ENCODE assay signal across 29 cellular contexts in the genomic region with DNA sequence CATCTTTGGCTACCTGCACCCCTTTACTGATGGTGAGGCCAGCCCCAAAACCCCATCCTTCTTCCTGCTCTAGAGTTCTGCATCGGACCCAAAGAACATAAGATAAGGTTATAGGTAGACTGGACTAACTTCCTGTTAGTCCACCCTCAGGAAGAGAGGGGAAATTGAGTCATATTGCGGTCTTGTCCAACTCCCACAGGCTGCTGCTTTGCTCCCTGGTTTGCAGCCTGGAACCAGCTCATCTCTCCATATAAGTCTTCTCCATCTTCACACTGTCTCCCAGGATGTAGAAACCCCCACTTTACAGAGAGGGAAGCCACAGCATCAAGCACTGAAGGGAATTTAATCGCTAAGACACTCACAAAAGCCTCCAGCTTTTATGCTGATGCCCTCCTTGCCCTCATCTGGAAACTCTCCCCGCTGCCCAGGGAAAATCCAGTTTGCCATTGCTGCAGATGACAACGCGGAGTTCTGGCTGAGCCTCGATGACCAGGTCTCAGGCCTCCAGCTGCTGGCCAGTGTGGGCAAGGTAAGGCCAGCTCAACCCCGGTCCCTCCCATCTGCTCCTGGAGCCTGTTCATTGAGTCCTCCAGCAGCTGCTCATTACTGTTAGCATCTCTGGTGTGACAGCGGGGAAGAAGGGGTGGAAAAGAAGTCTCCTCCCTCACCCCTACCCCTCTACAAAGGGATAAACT.
"Had no signal": no experiment of that assay in that cellular context is flagged by ENCODE, and none has a peak within 500 bp of the region (broad histone marks: within the 10 kb centered on the region; RNA-seq: fewer than 3 reads in every experiment).

No MANE protein-coding gene starts in this region.

- H3K9me3 Mint-ChIP-seq: activated CD4-positive, alpha-beta T cell treated with anti-CD3 and anti-CD28 coated beads, Interleukin-2, amount 10 ng/mL, durations not matched to agents 7 days and 5 days; activated CD8-positive, alpha-beta T cell treated with anti-CD3 and anti-CD28 coated beads for 36 hours; effector memory CD8-positive, alpha-beta T cell; naive thymus-derived CD4-positive, alpha-beta T cell; neural crest cell; stimulated activated effector memory CD8-positive, alpha-beta T cell treated with anti-CD3 and anti-CD28 coated beads, Interleukin-12 subunit alpha, Interleukin-12 subunit beta, amount 100 ng/mL, for 72 hours; stimulated activated naive CD8-positive, alpha-beta T cell treated with anti-CD3 and anti-CD28 coated beads, Interleukin-15, amount 100 ng/mL, for 72 hours; T-helper 2 cell treated with Interferon-gamma antibody and Interleukin-4, amounts not matched to agents 5 μg/mL and 100 μg/mL, for 36 hours had no signal

- H3K36me3 Mint-ChIP-seq: activated CD8-positive, alpha-beta memory T cell treated with anti-CD3 and anti-CD28 coated beads, Interleukin-2, amount 10 ng/mL, durations not matched to agents 7 days and 5 days; stimulated activated effector memory CD8-positive, alpha-beta T cell treated with anti-CD3 and anti-CD28 coated beads, Interleukin-12 subunit alpha, Interleukin-12 subunit beta, amount 100 ng/mL, for 72 hours had no signal

- H3K36me3 ChIP-seq: brain microvascular endothelial cell, esophagus squamous epithelium, gastrocnemius medialis, ovary, WERI-Rb-1 had no signal

- ATAC-seq: activated CD8-positive, alpha-beta memory T cell treated with anti-CD3 and anti-CD28 coated beads, Interleukin-2, amount 10 ng/mL, durations not matched to agents 7 days and 5 days; activated CD8-positive, alpha-beta T cell treated with anti-CD3 and anti-CD28 coated beads for 36 hours; effector memory CD8-positive, alpha-beta T cell; gastrocnemius medialis; left lung; naive thymus-derived CD4-positive, alpha-beta T cell; right cardiac atrium; stimulated activated effector memory CD8-positive, alpha-beta T cell treated with anti-CD3 and anti-CD28 coated beads, Interleukin-12 subunit alpha, Interleukin-12 subunit beta, amount 100 ng/mL, for 72 hours; stimulated activated naive CD8-positive, alpha-beta T cell treated with anti-CD3 and anti-CD28 coated beads, Interleukin-15, amount 100 ng/mL, for 72 hours had no signal

- H3K27me3 ChIP-seq: ascending aorta, dorsolateral prefrontal cortex, ovary, tibial artery had no signal

- H3K4me3 Mint-ChIP-seq: activated CD4-positive, alpha-beta T cell treated with anti-CD3 and anti-CD28 coated beads, Interleukin-2, amount 10 ng/mL, durations not matched to agents 7 days and 5 days; activated CD8-positive, alpha-beta memory T cell treated with anti-CD3 and anti-CD28 coated beads, Interleukin-2, amount 10 ng/mL, durations not matched to agents 7 days and 5 days; activated CD8-positive, alpha-beta T cell treated with anti-CD3 and anti-CD28 coated beads for 36 hours; effector memory CD8-positive, alpha-beta T cell; neural crest cell; stimulated activated effector memory CD8-positive, alpha-beta T cell treated with anti-CD3 and anti-CD28 coated beads, Interleukin-12 subunit alpha, Interleukin-12 subunit beta, amount 100 ng/mL, for 72 hours; stimulated activated naive CD8-positive, alpha-beta T cell treated with anti-CD3 and anti-CD28 coated beads, Interleukin-15, amount 100 ng/mL, for 72 hours; T-helper 2 cell treated with Interferon-gamma antibody and Interleukin-4, amounts not matched to agents 5 μg/mL and 100 μg/mL, for 36 hours had no signal

- H3K9me3 ChIP-seq: ascending aorta, esophagus squamous epithelium, gastrocnemius medialis, left lung, ovary, tibial artery had no signal

- H3K27ac ChIP-seq: ascending aorta, brain microvascular endothelial cell, dorsolateral prefrontal cortex, esophagus squamous epithelium, gastrocnemius medialis, ovary, tibial artery, WERI-Rb-1 had no signal

- H3K4me1 ChIP-seq: gastrocnemius medialis had no signal

- H3K4me3 ChIP-seq: ascending aorta, dorsolateral prefrontal cortex, esophagus squamous epithelium, gastrocnemius medialis, left lung, lung, ovary, tibial artery had no signal

- H3K27ac Mint-ChIP-seq: activated CD4-positive, alpha-beta T cell treated with anti-CD3 and anti-CD28 coated beads, Interleukin-2, amount 10 ng/mL, durations not matched to agents 7 days and 5 days; activated CD8-positive, alpha-beta memory T cell treated with anti-CD3 and anti-CD28 coated beads, Interleukin-2, amount 10 ng/mL, durations not matched to agents 7 days and 5 days; activated CD8-positive, alpha-beta T cell treated with anti-CD3 and anti-CD28 coated beads for 36 hours; stimulated activated effector memory CD8-positive, alpha-beta T cell treated with anti-CD3 and anti-CD28 coated beads, Interleukin-12 subunit alpha, Interleukin-12 subunit beta, amount 100 ng/mL, for 72 hours; stimulated activated naive CD8-positive, alpha-beta T cell treated with anti-CD3 and anti-CD28 coated beads, Interleukin-15, amount 100 ng/mL, for 72 hours; T-helper 2 cell treated with Interferon-gamma antibody and Interleukin-4, amounts not matched to agents 5 μg/mL and 100 μg/mL, for 36 hours had no signal

- DNase-seq: activated CD4-positive, alpha-beta T cell treated with anti-CD3 and anti-CD28 coated beads, Interleukin-2, amount 10 ng/mL, durations not matched to agents 7 days and 5 days; activated CD4-positive, CD25-positive, alpha-beta regulatory T cell treated with anti-CD3 and anti-CD28 coated beads, Interleukin-2, amount 50 U/mL, for 72 hours; activated CD8-positive, alpha-beta memory T cell treated with anti-CD3 and anti-CD28 coated beads, Interleukin-2, amount 10 ng/mL, durations not matched to agents 7 days and 5 days; activated CD8-positive, alpha-beta T cell treated with anti-CD3 and anti-CD28 coated beads for 36 hours; activated effector memory CD4-positive, alpha-beta T cell treated with anti-CD3 and anti-CD28 coated beads, Interleukin-2, amount 50 U/mL, for 16 hours; activated naive CD4-positive, alpha-beta T cell treated with anti-CD3 and anti-CD28 coated beads, Interleukin-2, amount 50 U/mL, for 16 hours; activated T-cell treated with anti-CD3 and anti-CD28 coated beads for 4 hours; brain microvascular endothelial cell; caudate nucleus; dorsolateral prefrontal cortex; effector memory CD8-positive, alpha-beta T cell; esophagus squamous epithelium; gastrocnemius medialis; hippocampal formation; kidney glomerular epithelial cell; left lung; naive thymus-derived CD4-positive, alpha-beta T cell; ovary; right cardiac atrium; stimulated activated CD4-positive, alpha-beta T cell treated with anti-CD3 and anti-CD28 coated beads, Interleukin-2, amount 100 ng/mL, for 24 hours; stimulated activated naive CD8-positive, alpha-beta T cell treated with anti-CD3 and anti-CD28 coated beads, Interleukin-15, amount 100 ng/mL, for 72 hours; tibial artery; WERI-Rb-1 had no signal

- FAIRE-seq: TTC549 had no signal
